ENCODE assay signal across 5 cellular contexts in genomic region chr7:143779591-143779990, GRCh38. TPM values are rescaled to one million over a fixed set of nuclear protein-coding genes. Genes with fewer than 3 reads are reported as not detected.
"Had no signal": no experiment of that assay in that cellular context is flagged by ENCODE, and none has a peak within 500 bp of the region (broad histone marks: within the 10 kb centered on the region; RNA-seq: fewer than 3 reads in every experiment).

No MANE protein-coding gene starts in this region.

RNA-seq across cellular contexts. Expression of gene CTAGE6, which starts 22.1 kb away (rescaled TPM):
- total RNA-seq: GM23338, H1, H7, HepG2, HT1080 had no signal
